ENCODE assay signal across 18 cellular contexts in the genomic region with DNA sequence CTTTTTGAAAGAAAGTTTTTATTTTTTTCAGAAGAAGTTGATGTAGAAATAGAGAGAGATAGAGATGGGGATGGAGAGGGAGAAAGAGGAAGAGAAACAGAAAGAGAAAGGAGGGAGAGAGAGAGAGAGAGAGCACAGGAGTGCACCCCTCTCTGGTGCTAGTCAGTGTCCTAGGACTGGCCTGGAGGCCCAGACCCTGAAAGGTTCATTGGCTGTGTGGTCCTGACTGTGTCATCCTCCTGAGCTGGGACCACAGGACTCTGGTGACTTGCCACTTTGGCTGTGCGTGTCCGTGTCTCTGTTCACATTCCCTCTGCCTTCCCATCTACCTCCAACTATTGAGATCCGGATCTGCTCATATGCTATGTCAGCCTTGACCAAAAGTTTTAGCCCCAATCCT.
"Had no signal": no experiment of that assay in that cellular context is flagged by ENCODE, and none has a peak within 500 bp of the region (broad histone marks: within the 10 kb centered on the region; RNA-seq: fewer than 3 reads in every experiment).

No MANE protein-coding gene starts in this region.

- ATAC-seq: gastroesophageal sphincter, left cardiac atrium, pancreas, right cardiac atrium, T-helper 17 cell had no signal

- H3K9me3 Mint-ChIP-seq: activated T-helper 1 cell treated with anti-CD3 and anti-CD28 coated beads, Interleukin-12 subunit alpha, Interleukin-12 subunit beta, Interleukin-2, Interleukin-4 antibody, amounts not matched to agents 30 ng/mL and 10 ng/mL and 1 ng/mL, durations not matched to agents 14 hours and 24 hours and 36 hours had no signal

- H3K4me3 Mint-ChIP-seq: activated naive CD8-positive, alpha-beta T cell; activated T-helper 1 cell treated with anti-CD3 and anti-CD28 coated beads, Interleukin-12 subunit alpha, Interleukin-12 subunit beta, Interleukin-2, Interleukin-4 antibody, amounts not matched to agents 30 ng/mL and 10 ng/mL and 1 ng/mL, durations not matched to agents 14 hours and 24 hours and 36 hours; nephron; T-helper 17 cell had no signal

- H3K27ac Mint-ChIP-seq: activated naive CD8-positive, alpha-beta T cell; activated T-helper 1 cell treated with anti-CD3 and anti-CD28 coated beads, Interleukin-12 subunit alpha, Interleukin-12 subunit beta, Interleukin-2, Interleukin-4 antibody, amounts not matched to agents 30 ng/mL and 10 ng/mL and 1 ng/mL, durations not matched to agents 14 hours and 24 hours and 36 hours; nephron; T-helper 17 cell had no signal

- H3K4me1 Mint-ChIP-seq: nephron, T-helper 17 cell had no signal

- H3K36me3 Mint-ChIP-seq: activated naive CD8-positive, alpha-beta T cell had no signal

- DNase-seq: activated CD4-positive, alpha-beta T cell treated with anti-CD3 and anti-CD28 coated beads for 4 hours; activated CD4-positive, alpha-beta T cell treated with anti-CD3 and anti-CD28 coated beads, Interleukin-2, amount 50 U/mL, for 48 hours; activated CD4-positive, CD25-positive, alpha-beta regulatory T cell; activated naive CD4-positive, alpha-beta T cell; brain microvascular endothelial cell; caudate nucleus; left cardiac atrium; pancreas; right cardiac atrium; stimulated activated CD4-positive, alpha-beta T cell treated with anti-CD3 and anti-CD28 coated beads, Interleukin-1b, Interleukin-23, amount 100 ng/mL, for 48 hours; stomach; T-helper 17 cell; transverse colon; uterus had no signal
